In genomic region chr6:111563581-111563980, GRCh38 we compare ENCODE assay signal across 15 cellular contexts. TPM values are rescaled to one million over a fixed set of nuclear protein-coding genes. Genes with fewer than 3 reads are reported as not detected.
DNase-seq lines count a peak whose midpoint lies in the region; ATAC-seq and TF ChIP-seq lines count a peak whose summit lies in the region.
"Had no signal": no experiment of that assay in that cellular context is flagged by ENCODE, and none has a peak within 500 bp of the region (broad histone marks: within the 10 kb centered on the region; RNA-seq: fewer than 3 reads in every experiment).

No MANE protein-coding gene starts in this region.

- ATAC-seq in HG02970 (IDR thresholded peaks at IDR 0.05; ENCODE audit: low FRiP score, unreplicated experiment) = no peak
- ATAC-seq in GM18505 (IDR thresholded peaks at IDR 0.05; ENCODE audit: unreplicated experiment) = no peak
- ATAC-seq: activated CD8-positive, alpha-beta T cell treated with anti-CD3 and anti-CD28 coated beads, Interleukin-2, amount 10 ng/mL, durations not matched to agents 7 days and 5 days; left lung; naive thymus-derived CD8-positive, alpha-beta T cell had no signal

- H3K4me3 ChIP-seq in coronary artery (no peak overlapping the region), prostate gland (no peak overlapping the region)
- H3K4me3 ChIP-seq: left lung, upper lobe of left lung had no signal

- peaks cover 16% of the 10 kb centered on the region for H3K4me1 ChIP-seq in prostate gland (replicated peaks)

- H3K9me3 ChIP-seq in prostate gland = no peaks in the 10 kb centered on the region
- H3K9me3 ChIP-seq: left lung, upper lobe of left lung had no signal

- in situ Hi-C loops in ACHN (cut with HindIII; ENCODE audit: low pct_ligation_motif_present, low pct_unique_long_range_greater_than_20kb, low sequenced_read_pairs) = no loop called here

- peak; percentile 64 for DNase-seq in DMS 273 (lab: John Stamatoyannopoulos, UW; ENCODE audit: unreplicated experiment)
- DNase-seq in NCI-H1694 (lab: John Stamatoyannopoulos, UW) = peak; percentile 47
- no peak for DNase-seq in coronary artery (ENCODE audit: low spot score)
- no peak for DNase-seq in prostate gland (ENCODE audit: low spot score)
- DNase-seq in 8988T = no peak
- DNase-seq in ACHN = no peak
- DNase-seq: activated CD8-positive, alpha-beta T cell treated with anti-CD3 and anti-CD28 coated beads, Interleukin-2, amount 10 ng/mL, durations not matched to agents 7 days and 5 days; activated effector memory CD4-positive, alpha-beta T cell treated with Interleukin-2 at 50 U/mL for 16 hours; aorta; left lung; naive thymus-derived CD8-positive, alpha-beta T cell; stimulated activated CD4-positive, alpha-beta T cell treated with anti-CD3 and anti-CD28 coated beads, Interleukin-1b, Interleukin-23, amount 100 ng/mL, for 48 hours; upper lobe of left lung had no signal

- TF ChIP-seq CTCF in coronary artery (IDR thresholded peaks at IDR 0.05) = no peak
- TF ChIP-seq CTCF in prostate gland (IDR thresholded peaks at IDR 0.05) = no peak

- intact Hi-C loops in prostate gland (cut with DNase I) = no loop called here

- H3K27ac ChIP-seq in coronary artery (peak overlapping the region; percentile 80 to 91), prostate gland (peak overlapping the region; percentile 20 to 71)
- H3K27ac ChIP-seq: left lung had no signal

- no peak for TF ChIP-seq POLR2A in prostate gland (IDR thresholded peaks at IDR 0.05)
- no peak for TF ChIP-seq POLR2A in GM18505 (IDR thresholded peaks at IDR 0.05; ENCODE audit: borderline replicate concordance, extremely low read depth, insufficient read depth, insufficient read length)

- H3K36me3 ChIP-seq in prostate gland = peaks cover 0 to 6% of the 10 kb centered on the region in 2 donors

- no peaks in the 10 kb centered on the region for H3K27me3 ChIP-seq in prostate gland (replicated peaks; ENCODE audit: insufficient read depth)
- H3K27me3 ChIP-seq: left lung, upper lobe of left lung had no signal

- WGBS in prostate gland = 90% methylated on average over 1 of the region's 1 CpG

RNA-seq across cellular contexts. Expression of gene TRAF3IP2, which starts 42.1 kb away (rescaled TPM):
- 10 to 100 TPM; 40.2 to 52.4 TPM for total RNA-seq in prostate gland

Comparison
In these comparisons a context has a peak if more than half of its experiments do, and no peak if none do; other contexts are left out.
1. DNase-seq: peak in DMS 273 (single experiment) and NCI-H1694 (single experiment); none in coronary artery (single experiment), prostate gland (single experiment), 8988T (single experiment) and ACHN (single experiment).